8 cellular contexts compared by ENCODE assay signal in genomic region chr11:68002575-68002942, GRCh38. TPM values are rescaled to one million over a fixed set of nuclear protein-coding genes. Genes with fewer than 3 reads are reported as not detected.
DNase-seq lines count a peak whose midpoint lies in the region; ATAC-seq and TF ChIP-seq lines count a peak whose summit lies in the region.

No MANE protein-coding gene starts in this region.

- peaks cover 22% of the 10 kb centered on the region for H3K4me1 Mint-ChIP-seq in activated T-cell treated with anti-CD3 and anti-CD28 coated beads, Interleukin-2, amount 50 U/mL, for 4 hours (ENCODE audit: low read depth)
- peaks cover 74% of the 10 kb centered on the region for H3K4me1 Mint-ChIP-seq in stimulated activated memory B cell treated with anti-CD40 and anti-IgM and Interleukin-4, amounts not matched to agents 10 μg/mL and 1 μg/mL and 100 μg/mL, for 72 hours

- peaks cover 2% of the 10 kb centered on the region for H3K36me3 Mint-ChIP-seq in activated T-cell treated with anti-CD3 and anti-CD28 coated beads, Interleukin-2, amount 50 U/mL, for 4 hours (ENCODE audit: insufficient read depth)
- H3K36me3 Mint-ChIP-seq in stimulated activated memory B cell treated with anti-CD40 and anti-IgM and Interleukin-4, amounts not matched to agents 10 μg/mL and 1 μg/mL and 100 μg/mL, for 72 hours = peaks cover 12% of the 10 kb centered on the region

- H3K27me3 ChIP-seq in HUES6 (ENCODE audit: control insufficient read depth, insufficient read depth, low read length) (peaks cover 3% of the 10 kb centered on the region; the same call in 1 of the 2 replicates), colonic mucosa (no peaks in the 10 kb centered on the region)

- no peak for TF ChIP-seq CTCF in colonic mucosa (IDR thresholded peaks at IDR 0.05)

- H3K4me1 ChIP-seq in HUES6 (ENCODE audit: control insufficient read depth, insufficient read depth, low read length) (peaks cover 14% of the 10 kb centered on the region), colonic mucosa (peaks cover 1% of the 10 kb centered on the region)

- no peaks in the 10 kb centered on the region for H3K9me3 Mint-ChIP-seq in activated T-cell treated with anti-CD3 and anti-CD28 coated beads, Interleukin-2, amount 50 U/mL, for 4 hours
- no peaks in the 10 kb centered on the region for H3K9me3 Mint-ChIP-seq in stimulated activated memory B cell treated with anti-CD40 and anti-IgM and Interleukin-4, amounts not matched to agents 10 μg/mL and 1 μg/mL and 100 μg/mL, for 72 hours

- peak overlapping the region; percentile 83 for H3K4me3 Mint-ChIP-seq in activated T-cell treated with anti-CD3 and anti-CD28 coated beads, Interleukin-2, amount 50 U/mL, for 4 hours
- H3K4me3 Mint-ChIP-seq in stimulated activated memory B cell treated with anti-CD40 and anti-IgM and Interleukin-4, amounts not matched to agents 10 μg/mL and 1 μg/mL and 100 μg/mL, for 72 hours = peak overlapping the region; percentile 91

- peak overlapping the region; percentile 89 for H3K27ac Mint-ChIP-seq in stimulated activated memory B cell treated with anti-CD40 and anti-IgM and Interleukin-4, amounts not matched to agents 10 μg/mL and 1 μg/mL and 100 μg/mL, for 72 hours

- intact Hi-C loops in colonic mucosa (cut with DNase I) = no loop called here

- DNase-seq in activated T-cell treated with anti-CD3 and anti-CD28 coated beads, Interleukin-2, amount 50 U/mL, for 4 hours = no peak
- DNase-seq in activated T-cell treated with anti-CD3 and anti-CD28 coated beads, Interleukin-2, amount 50 U/mL, for 1 hour = no peak
- no peak for DNase-seq in colonic mucosa
- no peak for DNase-seq in HuH-7.5 (ENCODE audit: low spot score)
- no peak for DNase-seq in stimulated activated CD8-positive, alpha-beta memory T cell treated with anti-CD3 and anti-CD28 coated beads, Interleukin-4, amount 100 ng/mL, for 48 hours

- no peaks in the 10 kb centered on the region for H3K9me3 ChIP-seq in HUES6 (ENCODE audit: control insufficient read depth, insufficient read depth, low read depth, low read length)
- no peaks in the 10 kb centered on the region for H3K9me3 ChIP-seq in colonic mucosa

- H3K4me3 ChIP-seq in HUES6 (ENCODE audit: low read depth, low read length) (peak overlapping the region; percentile 68), colonic mucosa (peak overlapping the region; percentile 76)

- H3K36me3 ChIP-seq in HUES6 (ENCODE audit: control insufficient read depth, insufficient read depth, low read length) = no peaks in the 10 kb centered on the region
- no peaks in the 10 kb centered on the region for H3K36me3 ChIP-seq in colonic mucosa

- H3K27ac ChIP-seq in HUES6 (ENCODE audit: low read depth, low read length) (no peak overlapping the region), colonic mucosa (no peak overlapping the region)

- no peak for ATAC-seq in activated T-cell treated with anti-CD3 and anti-CD28 coated beads, Interleukin-2, amount 50 U/mL, for 4 hours
- peak; percentile 52 for ATAC-seq in stimulated activated memory B cell treated with anti-CD40 and anti-IgM and Interleukin-4, amounts not matched to agents 10 μg/mL and 1 μg/mL and 100 μg/mL, for 72 hours
- ATAC-seq in GM21447 (IDR thresholded peaks at IDR 0.05; ENCODE audit: unreplicated experiment) = no peak

- H3K9ac ChIP-seq in HUES6 (ENCODE audit: low read length) (no peak overlapping the region), colonic mucosa (ENCODE audit: low read depth in 2 of 2, low read length in 2 of 2) (peak overlapping the region; percentile 33 to 34)

- H3K27me3 Mint-ChIP-seq in activated T-cell treated with anti-CD3 and anti-CD28 coated beads, Interleukin-2, amount 50 U/mL, for 4 hours (ENCODE audit: low read depth) = no peaks in the 10 kb centered on the region
- no peaks in the 10 kb centered on the region for H3K27me3 Mint-ChIP-seq in stimulated activated memory B cell treated with anti-CD40 and anti-IgM and Interleukin-4, amounts not matched to agents 10 μg/mL and 1 μg/mL and 100 μg/mL, for 72 hours

RNA-seq across cellular contexts. Expression of gene UNC93B1, which starts 1.3 kb away (rescaled TPM):
- total RNA-seq in activated T-cell treated with anti-CD3 and anti-CD28 coated beads, Interleukin-2, amount 50 U/mL, for 4 hours = 10 to 100 TPM; 12.8 to 15.6 (median 14.1) TPM
- 10 to 100 TPM; 46.3 to 55.4 TPM for total RNA-seq in colonic mucosa

RNA-seq across cellular contexts. Expression of gene ALDH3B1, which starts 7.6 kb away (rescaled TPM):
- under 1 TPM in 2 of 3 donors, not detected in 1; 0.08 to 0.15 TPM for total RNA-seq in activated T-cell treated with anti-CD3 and anti-CD28 coated beads, Interleukin-2, amount 50 U/mL, for 4 hours
- total RNA-seq in colonic mucosa = 10 to 100 TPM; 17.7 to 18.8 TPM

RNA-seq across cellular contexts. Expression of gene NDUFS8, which starts 27.9 kb away (rescaled TPM):
- total RNA-seq in activated T-cell treated with anti-CD3 and anti-CD28 coated beads, Interleukin-2, amount 50 U/mL, for 4 hours = 100 to 1,000 TPM; 157 to 173 (median 159) TPM
- total RNA-seq in colonic mucosa = 100 to 1,000 TPM; 149 to 247 TPM

RNA-seq across cellular contexts. Expression of gene TCIRG1, which starts 36.3 kb away (rescaled TPM):
- 100 to 1,000 TPM in 2 of 3 donors, 10 to 100 TPM in 1; 87.0 to 109 (median 101) TPM for total RNA-seq in activated T-cell treated with anti-CD3 and anti-CD28 coated beads, Interleukin-2, amount 50 U/mL, for 4 hours
- total RNA-seq in colonic mucosa = 100 to 1,000 TPM; 133 to 246 TPM

Comparison
In these comparisons a context has a peak if more than half of its experiments do, and no peak if none do; other contexts are left out.
1. RNA of gene ALDH3B1, which starts 7.6 kb away (total RNA-seq): 17.7 to 18.8 TPM in colonic mucosa; 0.08 to 0.15 TPM in activated T-cell treated with anti-CD3 and anti-CD28 coated beads, Interleukin-2, amount 50 U/mL, for 4 hours; every median in the first group is over 10 times any median in the second.